In genomic region chr7:889025-889390, GRCh38 we compare ENCODE assay signal across 1 cellular context.
TF ChIP-seq lines count a peak whose summit lies in the region.

No MANE protein-coding gene starts in this region.

TF ChIP-seq in GM23338, 12 proteins besides CTCF, POLR2A, EP300 and RAD21:
- TF ChIP-seq ZNF114 (CRISPR knock-in tag; IDR thresholded peaks at IDR 0.05) (no peak), REST (IDR thresholded peaks at IDR 0.05; ENCODE audit: unreplicated experiment) (no peak), EZH2 (IDR thresholded peaks at IDR 0.05; ENCODE audit: low read depth, unreplicated experiment) (no peak), JUNB (IDR thresholded peaks at IDR 0.05; ENCODE audit: unreplicated experiment) (no peak), CREB1 (CRISPR knock-in tag; IDR thresholded peaks at IDR 0.05; ENCODE audit: low read depth) (no peak), NANOG (IDR thresholded peaks at IDR 0.05; ENCODE audit: borderline replicate concordance) (no peak), ETS1 (IDR thresholded peaks at IDR 0.05) (no peak), ZNF331 (CRISPR knock-in tag; IDR thresholded peaks at IDR 0.05; ENCODE audit: low read depth) (no peak), EZH2phosphoT487 (IDR thresholded peaks at IDR 0.05; ENCODE audit: unreplicated experiment) (no peak), POLR2AphosphoS5 (IDR thresholded peaks at IDR 0.05; ENCODE audit: low read depth) (no peak), ZNF462 (CRISPR knock-in tag; IDR thresholded peaks at IDR 0.05) (no peak), STAT1 (IDR thresholded peaks at IDR 0.05; ENCODE audit: unreplicated experiment) (no peak)
